Comparison of ENCODE assay signal across 1 cellular context in the genomic region with DNA sequence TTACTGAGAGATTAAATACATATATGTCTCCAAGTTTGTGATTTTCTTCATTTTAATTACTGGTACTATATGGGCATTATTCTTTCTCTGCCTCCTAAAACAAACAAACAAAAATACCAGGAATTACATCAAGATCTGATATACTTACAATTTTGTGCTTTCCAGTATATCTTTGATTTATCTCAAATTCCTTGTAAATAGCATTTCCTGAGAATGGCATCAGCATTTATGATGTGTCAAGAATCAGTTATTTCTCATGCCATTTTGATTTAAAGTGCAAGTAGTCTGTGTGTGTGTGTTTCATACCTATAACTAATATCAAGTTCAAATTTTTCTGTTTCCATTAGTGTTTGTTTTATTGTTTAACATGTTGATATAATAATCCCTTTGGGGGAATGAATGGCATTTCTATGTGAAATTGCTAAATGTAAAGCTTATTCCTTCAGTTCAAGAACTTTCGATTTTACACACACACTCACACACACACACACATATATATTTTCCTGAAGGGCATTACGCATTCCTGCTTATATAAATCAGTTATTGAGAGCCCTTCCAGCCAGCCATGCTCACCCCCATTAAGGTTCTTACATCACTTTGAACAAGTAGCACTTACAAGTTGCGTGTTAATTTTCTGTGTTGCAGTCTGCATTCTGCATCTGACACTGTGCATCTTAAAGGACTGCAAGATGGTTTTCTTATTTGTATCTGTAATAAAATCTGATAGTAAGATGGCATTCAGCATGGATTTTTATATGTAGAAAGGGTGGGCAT.
TF ChIP-seq lines count a peak whose summit lies in the region.

No MANE protein-coding gene starts in this region.

TF ChIP-seq in IMR-90, 13 proteins besides CTCF, POLR2A, EP300 and RAD21:
- TF ChIP-seq, protein P1, sequence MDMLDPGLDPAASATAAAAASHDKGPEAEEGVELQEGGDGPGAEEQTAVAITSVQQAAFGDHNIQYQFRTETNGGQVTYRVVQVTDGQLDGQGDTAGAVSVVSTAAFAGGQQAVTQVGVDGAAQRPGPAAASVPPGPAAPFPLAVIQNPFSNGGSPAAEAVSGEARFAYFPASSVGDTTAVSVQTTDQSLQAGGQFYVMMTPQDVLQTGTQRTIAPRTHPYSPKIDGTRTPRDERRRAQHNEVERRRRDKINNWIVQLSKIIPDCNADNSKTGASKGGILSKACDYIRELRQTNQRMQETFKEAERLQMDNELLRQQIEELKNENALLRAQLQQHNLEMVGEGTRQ (IDR thresholded peaks at IDR 0.05; ENCODE audit: low read depth, low read length) = no peak
- TF ChIP-seq RCOR1 (IDR thresholded peaks at IDR 0.05; ENCODE audit: insufficient replicate concordance, low read length) (no peak), RFX5 (IDR thresholded peaks at IDR 0.05; ENCODE audit: low read depth, low read length) (no peak), MAFK (IDR thresholded peaks at IDR 0.05; ENCODE audit: low read depth, low read length) (no peak), NFE2L2 (IDR thresholded peaks at IDR 0.05; ENCODE audit: low read depth, low read length) (no peak), MAZ (IDR thresholded peaks at IDR 0.05; ENCODE audit: borderline replicate concordance, low read depth, low read length) (no peak), BHLHE40 (IDR thresholded peaks at IDR 0.05; ENCODE audit: low read depth, low read length) (no peak), CHD1 (IDR thresholded peaks at IDR 0.05; ENCODE audit: low read depth, low read length) (no peak), CEBPB (IDR thresholded peaks at IDR 0.05; ENCODE audit: low read depth, low read length) (no peak), MXI1 (IDR thresholded peaks at IDR 0.05; ENCODE audit: borderline replicate concordance, low read depth, low read length) (no peak), SMC3 (IDR thresholded peaks at IDR 0.05; ENCODE audit: low read depth, low read length) (no peak)
- TF ChIP-seq, protein P2, sequence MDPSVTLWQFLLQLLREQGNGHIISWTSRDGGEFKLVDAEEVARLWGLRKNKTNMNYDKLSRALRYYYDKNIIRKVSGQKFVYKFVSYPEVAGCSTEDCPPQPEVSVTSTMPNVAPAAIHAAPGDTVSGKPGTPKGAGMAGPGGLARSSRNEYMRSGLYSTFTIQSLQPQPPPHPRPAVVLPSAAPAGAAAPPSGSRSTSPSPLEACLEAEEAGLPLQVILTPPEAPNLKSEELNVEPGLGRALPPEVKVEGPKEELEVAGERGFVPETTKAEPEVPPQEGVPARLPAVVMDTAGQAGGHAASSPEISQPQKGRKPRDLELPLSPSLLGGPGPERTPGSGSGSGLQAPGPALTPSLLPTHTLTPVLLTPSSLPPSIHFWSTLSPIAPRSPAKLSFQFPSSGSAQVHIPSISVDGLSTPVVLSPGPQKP (IDR thresholded peaks at IDR 0.05; ENCODE audit: borderline replicate concordance, low read depth, low read length) = no peak
